Comparison of ENCODE assay signal across 6 cellular contexts in genomic region chr4:683982-684571, GRCh38. TPM values are rescaled to one million over a fixed set of nuclear protein-coding genes. Genes with fewer than 3 reads are reported as not detected.
DNase-seq lines count a peak whose midpoint lies in the region; ATAC-seq and TF ChIP-seq lines count a peak whose summit lies in the region.

No MANE protein-coding gene starts in this region.

- H3K9me3 ChIP-seq in gastrocnemius medialis = no peaks in the 10 kb centered on the region

- H3K27ac ChIP-seq in gastrocnemius medialis = no peak overlapping the region

- peaks cover 17 to 30% of the 10 kb centered on the region in 2 donors for H3K4me1 ChIP-seq in gastrocnemius medialis

- TF ChIP-seq CTCF in gastrocnemius medialis (IDR thresholded peaks at IDR 0.05 in 4 of 5, conservative IDR thresholded peaks at IDR 0.05 in 1 of 5) = peak; percentile 46 to 71 (median 62)

- no peak overlapping the region for H3K4me3 ChIP-seq in gastrocnemius medialis

- no peak for TF ChIP-seq POLR2A in gastrocnemius medialis (IDR thresholded peaks at IDR 0.05)

- peak; percentile 34 for DNase-seq in NCI-H748 (lab: John Stamatoyannopoulos, UW; ENCODE audit: unreplicated experiment)
- no peak for DNase-seq in NCI-H748 treated with DMSO at 0.1 percent for 48 hours (lab: John Stamatoyannopoulos, UW)
- DNase-seq in RPMI8226 = peak; percentile 55
- peak; percentile 48 for DNase-seq in fibroblast of peridontal ligament (ENCODE audit: extremely low read depth)
- DNase-seq in gastrocnemius medialis = peak in 1 of 2 donors; percentile 64

- ATAC-seq in gastrocnemius medialis = peak in 1 of 2 donors; percentile 14
- ATAC-seq in HG02884 (IDR thresholded peaks at IDR 0.05; ENCODE audit: unreplicated experiment) = no peak

- H3K27me3 ChIP-seq in gastrocnemius medialis = peaks cover 0 to 19% (median 6%) of the 10 kb centered on the region in 3 donors

- H3K36me3 ChIP-seq in gastrocnemius medialis = no peaks in the 10 kb centered on the region

- in situ Hi-C loops in gastrocnemius medialis (cut with MboI; ENCODE audit: low sequenced_read_pairs in 4 of 4) = no loop called here

- intact Hi-C loops in gastrocnemius medialis (cut with DNase I; ENCODE audit: low total_unique reads) = loop anchor here (10.0 kb wide), 1 partner anchor 491 kb away; the partner anchor contains the start of gene SPON2

RNA-seq across cellular contexts. Expression of gene SLC49A3, which starts 4.9 kb away (rescaled TPM):
- 1 to 10 TPM; 1.3 to 3.4 (median 2.2) TPM for total RNA-seq in gastrocnemius medialis

RNA-seq across cellular contexts. Expression of gene MYL5, which starts 9.7 kb away (rescaled TPM):
- total RNA-seq in gastrocnemius medialis = 10 to 100 TPM in 1 of 4 donors, 1 to 10 TPM in 3; 1.3 to 20.3 (median 3.6) TPM

RNA-seq across cellular contexts. Expression of gene ATP5ME, which starts 10.0 kb away (rescaled TPM):
- 100 to 1,000 TPM in 1 of 4 donors, 10 to 100 TPM in 3; 24.7 to 172 (median 91.5) TPM for total RNA-seq in gastrocnemius medialis

RNA-seq across cellular contexts. Expression of gene PCGF3, which starts 21.6 kb away (rescaled TPM):
- 10 to 100 TPM; 14.5 to 31.9 (median 21.6) TPM for total RNA-seq in gastrocnemius medialis

RNA-seq across cellular contexts. Expression of gene PDE6B, which starts 58.7 kb away (rescaled TPM):
- not detected for total RNA-seq in gastrocnemius medialis
